Comparison of ENCODE assay signal across 24 cellular contexts in the genomic region with DNA sequence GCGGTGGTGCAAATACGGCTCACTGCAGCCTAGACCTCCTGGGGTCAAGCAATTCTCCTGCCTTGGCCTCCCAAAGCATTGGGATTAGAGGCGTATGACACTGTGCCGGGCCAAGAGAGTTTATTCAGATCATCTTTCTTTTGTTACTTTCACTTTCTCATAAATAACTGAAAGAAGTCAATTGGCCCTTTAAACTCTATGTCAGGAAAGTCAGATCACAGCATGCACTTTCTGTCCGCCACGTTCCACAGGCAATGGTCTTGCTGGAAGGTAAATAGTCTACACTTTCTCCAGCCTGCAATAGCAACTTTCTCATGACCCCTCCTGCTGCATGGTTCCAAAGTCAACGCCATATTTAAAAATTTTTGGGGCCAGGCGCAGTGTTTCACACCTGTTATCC.
"Had no signal": no experiment of that assay in that cellular context is flagged by ENCODE, and none has a peak within 500 bp of the region (broad histone marks: within the 10 kb centered on the region; RNA-seq: fewer than 3 reads in every experiment).

No MANE protein-coding gene starts in this region.

- ATAC-seq: Right ventricle myocardium inferior, SK-N-SH treated with all-trans-retinoic acid at 6 μM for 48 hours had no signal

- H3K4me2 ChIP-seq: KMS-11, PC-9 had no signal

- H3K9ac ChIP-seq: KMS-11 had no signal

- H3K27me3 ChIP-seq: Peyer's patch had no signal

- H3K4me1 ChIP-seq: Peyer's patch, SJCRH30 had no signal

- H3K9me3 ChIP-seq: Peyer's patch, SJCRH30 had no signal

- H3K27ac ChIP-seq: KMS-11, PC-9, Peyer's patch, SJCRH30 had no signal

- H3K36me3 ChIP-seq: Peyer's patch, SJCRH30 had no signal

- DNase-seq: IMR-90; Kasumi-1; MM.1S; NCI-H1092 treated with DMSO at 0.1 percent for 48 hours; NCI-H1436; NCI-H187; NCI-H2029; NCI-H2081 treated with DMSO at 0.1 percent for 48 hours; NCI-H2171; NCI-H226; NCI-H446; NCI-H510A; NCI-H524 treated with DMSO at 0.1 percent for 48 hours; NCI-H69; NCI-H774; NK-92 treated with Interleukin-12 subunit alpha and Interleukin-12 subunit beta, amount 100 ng/mL, for 24 hours; Peyer's patch; SHP77 treated with DMSO at 0.1 percent for 48 hours; SJCRH30; T-helper 1 cell had no signal

- H3K4me3 ChIP-seq: PC-9, Peyer's patch, SJCRH30 had no signal

- H2AFZ ChIP-seq: PC-9 had no signal
